ENCODE assay signal across 18 cellular contexts in the genomic region with DNA sequence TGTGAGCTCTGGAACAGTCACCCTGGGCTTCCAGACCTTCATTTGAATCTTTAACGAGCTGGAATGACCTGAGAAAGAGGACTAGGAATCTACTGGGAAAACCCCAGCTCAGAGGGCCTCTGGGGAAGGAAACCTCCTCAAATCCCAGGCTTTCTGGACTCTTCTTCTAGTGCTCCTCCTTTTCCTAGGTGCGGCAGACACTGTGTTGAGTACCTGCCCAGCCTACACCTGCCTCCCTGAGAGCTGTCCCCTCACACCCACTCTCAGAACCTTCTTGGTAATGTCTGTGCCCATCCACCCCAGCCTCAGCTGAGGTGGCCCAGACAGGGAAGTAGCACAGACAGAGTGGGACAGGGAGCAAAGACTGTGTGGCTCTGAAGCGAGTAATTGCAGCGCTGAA. TPM values are rescaled to one million over a fixed set of nuclear protein-coding genes. Genes with fewer than 3 reads are reported as not detected.
DNase-seq lines count a peak whose midpoint lies in the region; ATAC-seq and TF ChIP-seq lines count a peak whose summit lies in the region.
"Had no signal": no experiment of that assay in that cellular context is flagged by ENCODE, and none has a peak within 500 bp of the region (broad histone marks: within the 10 kb centered on the region; RNA-seq: fewer than 3 reads in every experiment).

No MANE protein-coding gene starts in this region.

- no peak overlapping the region for H3K9ac ChIP-seq in BLaER1 treated with 17β-estradiol and CSF1 and Interleukin-3, amounts not matched to agents 10 nM and 100 nM
- H3K9ac ChIP-seq in OCI-LY3 (ENCODE audit: low read length): no peak overlapping the region
- H3K9ac ChIP-seq: GM23248 had no signal

- TF ChIP-seq CTCF in GM23338 (conservative IDR thresholded peaks at IDR 0.05; ENCODE audit: low read depth in 2 of 2) (no peak), OCI-LY3 (IDR thresholded peaks at IDR 0.05; ENCODE audit: low read depth, low read length) (no peak), neural crest cell (conservative IDR thresholded peaks at IDR 0.05) (no peak)

- H4K20me1 ChIP-seq in BLaER1 treated with 17β-estradiol and CSF1 and Interleukin-3, amounts not matched to agents 10 nM and 100 nM: peaks cover 0 to 83% (median 5%) of the 10 kb centered on the region in 11 experiments; a peak in 10 of 22 replicates
- H4K20me1 ChIP-seq in GM23338 (replicated peaks; ENCODE audit: insufficient read depth): no peaks in the 10 kb centered on the region
- peaks cover 54% of the 10 kb centered on the region for H4K20me1 ChIP-seq in OCI-LY3 (ENCODE audit: insufficient read depth, low read length)

- peak overlapping the region in 6 of 11 experiments; percentile 32 to 77 (median 50); a peak in 9 of 22 replicates for H3K4me2 ChIP-seq in BLaER1 treated with 17β-estradiol and CSF1 and Interleukin-3, amounts not matched to agents 10 nM and 100 nM
- H3K4me2 ChIP-seq in GM23338 (no peak overlapping the region), OCI-LY3 (ENCODE audit: low read length) (peak overlapping the region; percentile 26; the same call in 1 of the 2 replicates)

- H3K79me2 ChIP-seq in GM23338 (replicated peaks; ENCODE audit: insufficient read depth) (no peaks in the 10 kb centered on the region), OCI-LY3 (ENCODE audit: low read length) (no peaks in the 10 kb centered on the region)

- no peak overlapping the region for H3K4me3 ChIP-seq in BLaER1 treated with 17β-estradiol and CSF1 and Interleukin-3, amounts not matched to agents 10 nM and 100 nM
- H3K4me3 ChIP-seq in GM23338 (no peak overlapping the region), OCI-LY3 (ENCODE audit: low read length) (no peak overlapping the region)
- H3K4me3 ChIP-seq: GM23248, K562 had no signal

- peaks cover 13 to 47% (median 22%) of the 10 kb centered on the region in 10 experiments; a peak in 19 of 20 replicates for H3K4me1 ChIP-seq in BLaER1 treated with 17β-estradiol and CSF1 and Interleukin-3, amounts not matched to agents 10 nM and 100 nM
- H3K4me1 ChIP-seq in GM23338 (ENCODE audit: insufficient read depth) (peaks cover 4% of the 10 kb centered on the region; the same call in 1 of the 2 replicates), OCI-LY3 (ENCODE audit: low read length) (peaks cover 26% of the 10 kb centered on the region)

- H3F3A ChIP-seq in GM23338 (replicated peaks; ENCODE audit: low read depth): no peaks in the 10 kb centered on the region

- no peak overlapping the region for H3K27ac ChIP-seq in BLaER1 treated with 17β-estradiol and CSF1 and Interleukin-3, amounts not matched to agents 10 nM and 100 nM
- H3K27ac ChIP-seq in GM23338 (ENCODE audit: low read depth): no peak overlapping the region
- no peak overlapping the region for H3K27ac ChIP-seq in OCI-LY3 (ENCODE audit: low read length)
- H3K27ac ChIP-seq: C4-2B, GM23248 had no signal

- no peak overlapping the region for H3K4me3 Mint-ChIP-seq in GM23338
- H3K4me3 Mint-ChIP-seq in neural crest cell: peak overlapping the region; percentile 42
- H3K4me3 Mint-ChIP-seq in activated T-cell treated with anti-CD3 and anti-CD28 coated beads, Interleukin-2, amount 50 U/mL, for 4 hours: no peak overlapping the region
- H3K4me3 Mint-ChIP-seq: B cell; CD8-positive, alpha-beta T cell; HFFc6 had no signal

- H3K27me3 ChIP-seq in BLaER1 treated with 17β-estradiol and CSF1 and Interleukin-3, amounts not matched to agents 10 nM and 100 nM: peaks cover 0 to 99% (median 35%) of the 10 kb centered on the region in 11 experiments; a peak in 13 of 22 replicates
- H3K27me3 ChIP-seq in GM23338 (ENCODE audit: insufficient read depth) (peaks cover 10% of the 10 kb centered on the region), OCI-LY3 (ENCODE audit: low read depth, low read length) (peaks cover 82% of the 10 kb centered on the region)

- ATAC-seq in GM23338 (no peak), HG02588 (IDR thresholded peaks at IDR 0.05; ENCODE audit: unreplicated experiment) (no peak)
- ATAC-seq in activated T-cell treated with anti-CD3 and anti-CD28 coated beads, Interleukin-2, amount 50 U/mL, for 4 hours: no peak
- ATAC-seq: CD8-positive, alpha-beta T cell; K562 had no signal

- H3K36me3 ChIP-seq in BLaER1 treated with 17β-estradiol and CSF1 and Interleukin-3, amounts not matched to agents 10 nM and 100 nM: no peaks in the 10 kb centered on the region
- no peaks in the 10 kb centered on the region for H3K36me3 ChIP-seq in GM23338 (ENCODE audit: insufficient read depth)
- H3K36me3 ChIP-seq in OCI-LY3 (replicated peaks; ENCODE audit: low read depth, low read length): no peaks in the 10 kb centered on the region

- peaks cover 2% of the 10 kb centered on the region; the same call in 2 of the 3 replicates for H3K4me1 Mint-ChIP-seq in GM23338
- peaks cover 11% of the 10 kb centered on the region for H3K4me1 Mint-ChIP-seq in neural crest cell
- H3K4me1 Mint-ChIP-seq in activated T-cell treated with anti-CD3 and anti-CD28 coated beads, Interleukin-2, amount 50 U/mL, for 4 hours (ENCODE audit: low read depth): peaks cover 17% of the 10 kb centered on the region

- DNase-seq in GM23338 (ENCODE audit: low spot score) (no peak), neural crest cell (ENCODE audit: low read depth, low spot score) (no peak), ecto neural progenitor cell (ENCODE audit: low spot score) (no peak)
- DNase-seq in activated T-cell treated with anti-CD3 and anti-CD28 coated beads, Interleukin-2, amount 50 U/mL, for 4 hours: no peak
- DNase-seq: Calu3; CD8-positive, alpha-beta T cell; DMS53; DND-41; EL; GM23248; HCEC 1CT; HFFc6 had no signal

- H3K27ac Mint-ChIP-seq in GM23338: no peak overlapping the region
- H3K27ac Mint-ChIP-seq in neural crest cell (ENCODE audit: unreplicated experiment): no peak overlapping the region
- H3K27ac Mint-ChIP-seq: B cell; CD8-positive, alpha-beta T cell; HFFc6 had no signal

- H3K27me3 Mint-ChIP-seq in GM23338 (ENCODE audit: insufficient read depth, low read depth, poor library complexity): peaks cover 17% of the 10 kb centered on the region
- H3K27me3 Mint-ChIP-seq in neural crest cell (ENCODE audit: low read depth): peaks cover 3% of the 10 kb centered on the region
- H3K27me3 Mint-ChIP-seq in activated T-cell treated with anti-CD3 and anti-CD28 coated beads, Interleukin-2, amount 50 U/mL, for 4 hours (ENCODE audit: low read depth): peaks cover 25% of the 10 kb centered on the region

- H3K9me3 Mint-ChIP-seq in GM23338 (no peaks in the 10 kb centered on the region), neural crest cell (peaks cover 8% of the 10 kb centered on the region)
- no peaks in the 10 kb centered on the region for H3K9me3 Mint-ChIP-seq in activated T-cell treated with anti-CD3 and anti-CD28 coated beads, Interleukin-2, amount 50 U/mL, for 4 hours
- H3K9me3 Mint-ChIP-seq: CD8-positive, alpha-beta T cell; HFFc6 had no signal

- H2AFZ ChIP-seq in GM23338 (peak overlapping the region; percentile 80), OCI-LY3 (ENCODE audit: low read depth, low read length) (no peak overlapping the region)
- H2AFZ ChIP-seq: GM23248 had no signal

- H3K36me3 Mint-ChIP-seq in GM23338 (ENCODE audit: low read depth) (no peaks in the 10 kb centered on the region), neural crest cell (ENCODE audit: low read depth) (no peaks in the 10 kb centered on the region)
- H3K36me3 Mint-ChIP-seq in activated T-cell treated with anti-CD3 and anti-CD28 coated beads, Interleukin-2, amount 50 U/mL, for 4 hours (ENCODE audit: insufficient read depth): no peaks in the 10 kb centered on the region
- H3K36me3 Mint-ChIP-seq: CD8-positive, alpha-beta T cell had no signal

- no peaks in the 10 kb centered on the region for H3K9me2 ChIP-seq in GM23338 (ENCODE audit: insufficient read depth)

- H3K9me3 ChIP-seq in BLaER1 treated with 17β-estradiol and CSF1 and Interleukin-3, amounts not matched to agents 10 nM and 100 nM (replicated peaks in 1 of 11): peaks cover 0 to 7% (median 0%) of the 10 kb centered on the region in 11 experiments; a peak in 4 of 22 replicates
- no peaks in the 10 kb centered on the region for H3K9me3 ChIP-seq in OCI-LY3 (ENCODE audit: insufficient read depth, low read length)

TF ChIP-seq in GM23338, 12 proteins besides CTCF, POLR2A, EP300 and RAD21 (continues in another document):
- TF ChIP-seq, protein P1, sequence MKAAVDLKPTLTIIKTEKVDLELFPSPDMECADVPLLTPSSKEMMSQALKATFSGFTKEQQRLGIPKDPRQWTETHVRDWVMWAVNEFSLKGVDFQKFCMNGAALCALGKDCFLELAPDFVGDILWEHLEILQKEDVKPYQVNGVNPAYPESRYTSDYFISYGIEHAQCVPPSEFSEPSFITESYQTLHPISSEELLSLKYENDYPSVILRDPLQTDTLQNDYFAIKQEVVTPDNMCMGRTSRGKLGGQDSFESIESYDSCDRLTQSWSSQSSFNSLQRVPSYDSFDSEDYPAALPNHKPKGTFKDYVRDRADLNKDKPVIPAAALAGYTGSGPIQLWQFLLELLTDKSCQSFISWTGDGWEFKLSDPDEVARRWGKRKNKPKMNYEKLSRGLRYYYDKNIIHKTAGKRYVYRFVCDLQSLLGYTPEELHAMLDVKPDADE (IDR thresholded peaks at IDR 0.05): no peak
- TF ChIP-seq ZNF331 (CRISPR knock-in tag; IDR thresholded peaks at IDR 0.05; ENCODE audit: low read depth): no peak

RNA-seq across cellular contexts. Expression of a gene that starts 47.9 kb away (rescaled TPM):
- total RNA-seq in GM23338 (2014; rRNA removed; shearing (Covaris generic)): 9.3 and 10.4 TPM in 2 replicates
- 5.8 and 7.1 TPM in 2 replicates for polyA plus RNA-seq in GM23338 (2016; fragmentation: Nextera tagmentation; extraction: Ambion mirVana)
- total RNA-seq in neural crest cell: 27.9 and 29.9 TPM in 2 replicates
- total RNA-seq in activated T-cell treated with anti-CD3 and anti-CD28 coated beads, Interleukin-2, amount 50 U/mL, for 4 hours: 10 to 100 TPM; 13.5 to 16.2 (median 16.1) TPM
